ENCODE assay signal across 10 cellular contexts in genomic region chr10:613217-613616, GRCh38.
DNase-seq lines count a peak whose midpoint lies in the region; ATAC-seq, FAIRE-seq and TF ChIP-seq lines count a peak whose summit lies in the region.
"Had no signal": no experiment of that assay in that cellular context is flagged by ENCODE, and none has a peak within 500 bp of the region (broad histone marks: within the 10 kb centered on the region; RNA-seq: fewer than 3 reads in every experiment).

No MANE protein-coding gene starts in this region.

- TF ChIP-seq POLR2A in breast epithelium (IDR thresholded peaks at IDR 0.05): no peak
- TF ChIP-seq POLR2A in transverse colon (IDR thresholded peaks at IDR 0.05): no peak

- no peak for TF ChIP-seq EP300 in transverse colon (IDR thresholded peaks at IDR 0.05; ENCODE audit: low read depth)

- in situ Hi-C loops in transverse colon (cut with MboI; ENCODE audit: low pct_ligation_motif_present in 1 of 4, low pct_unique_long_range_greater_than_20kb in 1 of 4, low sequenced_read_pairs in 3 of 4): no loop called here

- H3K27me3 ChIP-seq in breast epithelium (no peaks in the 10 kb centered on the region), transverse colon (no peaks in the 10 kb centered on the region)

- TF ChIP-seq CTCF in breast epithelium (IDR thresholded peaks at IDR 0.05) (no peak), transverse colon (IDR thresholded peaks at IDR 0.05) (no peak), D721Med (IDR thresholded peaks at IDR 0.05; ENCODE audit: insufficient read depth, missing control alignments) (no peak)

- peak overlapping the region in 1 of 3 donors; percentile 4 for H3K4me3 ChIP-seq in breast epithelium
- no peak overlapping the region for H3K4me3 ChIP-seq in transverse colon

- intact Hi-C loops in breast epithelium (cut with DNase I; ENCODE audit: low total_unique reads): no loop called here
- intact Hi-C loops in left colon (cut with DNase I, micrococcal nuclease): no loop called here
- intact Hi-C loops in transverse colon (cut with DNase I; ENCODE audit: low total_unique reads): no loop called here

- peak in 2 of 3 experiments; percentile 61 to 90 for DNase-seq in NCI-H1417 (lab: John Stamatoyannopoulos, UW)
- peak; percentile 78 to 82 for DNase-seq in breast epithelium (ENCODE audit: low spot score in 2 of 2)
- DNase-seq in left colon: peak; percentile 52 to 67
- peak; percentile 72 for DNase-seq in transverse colon
- no peak for DNase-seq in AG08395 (ENCODE audit: low spot score)
- no peak for DNase-seq in NCI-H69 (lab: John Stamatoyannopoulos, UW)
- DNase-seq in D721Med (ENCODE audit: insufficient read length, low spot score): no peak
- DNase-seq: activated CD4-positive, alpha-beta T cell treated with anti-CD3 and anti-CD28 coated beads, Interleukin-2, amount 50 U/mL, for 1 hour; DMS 273 treated with DMSO at 0.1 percent for 48 hours; nephron progenitor cell had no signal

- peak overlapping the region; percentile 48 to 68 for H3K27ac ChIP-seq in breast epithelium
- H3K27ac ChIP-seq in transverse colon: peak overlapping the region; percentile 39 to 76 (median 70)

- peak; percentile 93 for ATAC-seq in left colon

- 41 to 45% methylated on average over 6 to 13 of the region's 13 CpGs for WGBS in transverse colon (ENCODE audit: low coverage in 1 of 2), 2 donors

- H3K36me3 ChIP-seq in breast epithelium: no peaks in the 10 kb centered on the region
- H3K36me3 ChIP-seq in transverse colon: no peaks in the 10 kb centered on the region

- peaks cover 0 to 22% of the 10 kb centered on the region in 2 donors for H3K4me1 ChIP-seq in breast epithelium
- peaks cover 16 to 51% (median 34%) of the 10 kb centered on the region in 4 donors for H3K4me1 ChIP-seq in transverse colon

- no peak for FAIRE-seq in D721Med (lab: Jason Lieb, UNC)

- H3K9me3 ChIP-seq in breast epithelium (no peaks in the 10 kb centered on the region), transverse colon (no peaks in the 10 kb centered on the region)

Comparison
In these comparisons a context has a peak if more than half of its experiments do, and no peak if none do; other contexts are left out.
1. DNase-seq: peak in NCI-H1417 (2 of 3), breast epithelium (2 of 2), left colon (2 of 2) and transverse colon (single experiment); none in AG08395 (single experiment), NCI-H69 (single experiment) and D721Med (single experiment).